11 cellular contexts compared by ENCODE assay signal in genomic region chrX:129238011-129238410, GRCh38.
"Had no signal": no experiment of that assay in that cellular context is flagged by ENCODE, and none has a peak within 500 bp of the region (broad histone marks: within the 10 kb centered on the region; RNA-seq: fewer than 3 reads in every experiment).

No MANE protein-coding gene starts in this region.

- H3K27ac ChIP-seq: GM23248 had no signal

- FAIRE-seq: H1, H54 had no signal

- DNase-seq: GM23248, GOT3, H7, H9, HCEC 1CT, HFFc6 had no signal

- H3K27ac Mint-ChIP-seq: GM23338, H9, HFFc6 had no signal

- H3K4me2 ChIP-seq: GM23338 had no signal

- H2AFZ ChIP-seq: GM23248, GM23338 had no signal

- H3K9ac ChIP-seq: GM23248 had no signal

- H3K4me3 ChIP-seq: GM23248, GM23338, HAP-1 had no signal

- H3K4me1 ChIP-seq: HAP-1 had no signal

- H3K9me3 ChIP-seq: HAP-1 had no signal

- ATAC-seq: GM23338, HCT116 had no signal

- H3K36me3 ChIP-seq: HAP-1 had no signal

- H3K4me3 Mint-ChIP-seq: GM23338, H9, HFFc6 had no signal
